15 cellular contexts compared by ENCODE assay signal in genomic region chr3:183249006-183249718, GRCh38.
"Had no signal": no experiment of that assay in that cellular context is flagged by ENCODE, and none has a peak within 500 bp of the region (broad histone marks: within the 10 kb centered on the region; RNA-seq: fewer than 3 reads in every experiment).

No MANE protein-coding gene starts in this region.

- H3K9me3 Mint-ChIP-seq: activated T-helper 17 cell treated with anti-CD3 and anti-CD28 coated beads, Interleukin-2, amount 50 U/mL, for 72 hours; memory B cell; stimulated activated naive CD8-positive, alpha-beta T cell treated with anti-CD3 and anti-CD28 coated beads, Interleukin-15, Interleukin-2, amounts not matched to agents 100 ng/mL and 50 ng/mL, for 24 hours; T-cell; type B pancreatic cell had no signal

- H3K27me3 Mint-ChIP-seq: activated T-helper 17 cell treated with anti-CD3 and anti-CD28 coated beads, Interleukin-2, amount 50 U/mL, for 72 hours; type B pancreatic cell had no signal

- H3K36me3 ChIP-seq: left ventricle myocardium inferior, spleen had no signal

- H3K4me3 ChIP-seq: left ventricle myocardium inferior, psoas muscle, spleen had no signal

- H3K27ac ChIP-seq: left ventricle myocardium inferior, psoas muscle, spleen had no signal

- DNase-seq: activated CD4-positive, alpha-beta T cell treated with anti-CD3 and anti-CD28 coated beads for 1 hour; activated CD4-positive, alpha-beta T cell treated with anti-CD3 and anti-CD28 coated beads, Interleukin-2, amount 50 U/mL, for 48 hours; activated naive CD4-positive, alpha-beta T cell treated with Interleukin-2 at 50 U/mL for 16 hours; left ventricle myocardium inferior; nephron progenitor cell; psoas muscle; spleen; T-cell; T-helper 9 cell had no signal

- H3K4me1 ChIP-seq: psoas muscle had no signal

- H3K36me3 Mint-ChIP-seq: memory B cell, type B pancreatic cell had no signal

- H3K4me3 Mint-ChIP-seq: activated T-helper 17 cell treated with anti-CD3 and anti-CD28 coated beads, Interleukin-2, amount 50 U/mL, for 72 hours; memory B cell; nephron progenitor cell; stimulated activated naive CD8-positive, alpha-beta T cell treated with anti-CD3 and anti-CD28 coated beads, Interleukin-15, Interleukin-2, amounts not matched to agents 100 ng/mL and 50 ng/mL, for 24 hours; T-cell; type B pancreatic cell had no signal

- H3K27ac Mint-ChIP-seq: activated T-helper 17 cell treated with anti-CD3 and anti-CD28 coated beads, Interleukin-2, amount 50 U/mL, for 72 hours; memory B cell; nephron progenitor cell; stimulated activated naive CD8-positive, alpha-beta T cell treated with anti-CD3 and anti-CD28 coated beads, Interleukin-15, Interleukin-2, amounts not matched to agents 100 ng/mL and 50 ng/mL, for 24 hours; T-cell; type B pancreatic cell had no signal

- ATAC-seq: activated T-helper 17 cell treated with anti-CD3 and anti-CD28 coated beads, Interleukin-2, amount 50 U/mL, for 72 hours; esophagus mucosa; psoas muscle; sciatic nerve; T-cell had no signal
